ENCODE assay signal across 17 cellular contexts in the genomic region with DNA sequence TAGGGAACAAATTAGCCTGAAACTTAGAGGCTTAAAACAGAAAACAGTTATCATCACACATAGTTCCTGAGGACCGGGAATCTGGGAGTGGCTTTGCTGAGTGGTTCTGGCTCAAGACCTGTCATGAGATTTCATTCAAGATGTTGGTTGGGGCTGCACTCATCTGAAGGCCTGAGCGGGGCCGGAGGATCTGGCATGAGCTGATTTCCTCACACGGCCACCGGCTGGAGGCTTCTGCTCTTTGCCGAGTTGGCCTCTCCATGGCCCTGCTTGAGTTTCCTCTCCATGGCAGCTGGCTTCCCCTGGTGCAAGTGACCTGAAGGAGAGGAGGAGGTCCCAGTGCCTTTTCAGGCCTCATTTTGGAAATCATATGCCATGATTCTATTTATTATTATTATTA.
DNase-seq lines count a peak whose midpoint lies in the region; ATAC-seq and TF ChIP-seq lines count a peak whose summit lies in the region.
"Had no signal": no experiment of that assay in that cellular context is flagged by ENCODE, and none has a peak within 500 bp of the region (broad histone marks: within the 10 kb centered on the region; RNA-seq: fewer than 3 reads in every experiment).

No MANE protein-coding gene starts in this region.

- TF ChIP-seq POLR2A in esophagus muscularis mucosa (IDR thresholded peaks at IDR 0.05; ENCODE audit: low read depth), result no peak

- ATAC-seq in SK-N-SH treated with all-trans-retinoic acid at 6 μM for 48 hours (no peak), HG02973 (IDR thresholded peaks at IDR 0.05; ENCODE audit: unreplicated experiment) (no peak)
- ATAC-seq: CD8-positive, alpha-beta T cell had no signal

- H3K79me2 ChIP-seq in SK-N-SH (ENCODE audit: insufficient read depth), result no peaks in the 10 kb centered on the region

- H3K4me1 ChIP-seq in SK-N-SH (ENCODE audit: control insufficient read depth in 1 of 2, insufficient read depth in 2 of 2, low read depth in 1 of 2, low read length in 1 of 2), result peaks cover 0 to 2% of the 10 kb centered on the region in 2 experiments; a peak in 1 of 4 replicates
- no peaks in the 10 kb centered on the region for H3K4me1 ChIP-seq in esophagus muscularis mucosa

- no peak overlapping the region for H3K4me2 ChIP-seq in SK-N-SH

- no peak overlapping the region for H3K9ac ChIP-seq in SK-N-SH

- H3K27ac ChIP-seq in SK-N-SH (ENCODE audit: low read depth in 2 of 2, low read length in 1 of 2) (no peak overlapping the region), esophagus muscularis mucosa (replicated peaks in 1 of 4) (no peak overlapping the region)
- H3K27ac ChIP-seq: 22Rv1 had no signal

- no peaks in the 10 kb centered on the region for H3K36me3 Mint-ChIP-seq in progenitor cell of endocrine pancreas (ENCODE audit: insufficient read depth)
- H3K36me3 Mint-ChIP-seq: CD14-positive monocyte; CD8-positive, alpha-beta T cell had no signal

- H4K20me1 ChIP-seq in SK-N-SH (ENCODE audit: insufficient read depth), result no peaks in the 10 kb centered on the region

- POLR2A ChIA-PET in SK-N-SH (lab: Yijun Ruan, JAX), result no interaction called here

- no peak for TF ChIP-seq CTCF in SK-N-SH (IDR thresholded peaks at IDR 0.05)
- TF ChIP-seq CTCF in esophagus muscularis mucosa (IDR thresholded peaks at IDR 0.05), result no peak
- no peak for TF ChIP-seq CTCF in progenitor cell of endocrine pancreas (IDR thresholded peaks at IDR 0.05; ENCODE audit: unreplicated experiment)

- H3K36me3 ChIP-seq in SK-N-SH (replicated peaks in 1 of 2; ENCODE audit: control insufficient read depth in 1 of 2, insufficient read depth in 2 of 2, low read length in 1 of 2) (no peaks in the 10 kb centered on the region), esophagus muscularis mucosa (no peaks in the 10 kb centered on the region)

- no peaks in the 10 kb centered on the region for H3K9me2 ChIP-seq in SK-N-SH

- H3K27me3 ChIP-seq in SK-N-SH (ENCODE audit: insufficient read depth) (no peaks in the 10 kb centered on the region), esophagus muscularis mucosa (peaks cover 0 to 17% (median 0%) of the 10 kb centered on the region in 4 donors)

- no peaks in the 10 kb centered on the region for H3K9me3 Mint-ChIP-seq in progenitor cell of endocrine pancreas (ENCODE audit: low read depth)
- H3K9me3 Mint-ChIP-seq: CD8-positive, alpha-beta T cell; HFFc6 had no signal

- DNase-seq in SK-N-SH (peak; percentile 0), esophagus muscularis mucosa (ENCODE audit: extremely low spot score) (peak; percentile 70), progenitor cell of endocrine pancreas (ENCODE audit: low spot score, unreplicated experiment) (peak; percentile 8), NCI-H524 treated with DMSO at 0.1 percent for 48 hours (lab: John Stamatoyannopoulos, UW) (no peak)
- peak; percentile 24 for DNase-seq in activated effector memory CD4-positive, alpha-beta T cell treated with anti-CD3 and anti-CD28 coated beads, Interleukin-2, amount 50 U/mL, for 16 hours
- DNase-seq in activated effector memory CD4-positive, alpha-beta T cell treated with Interleukin-2 at 50 U/mL for 16 hours, result no peak
- DNase-seq: COR-L47, DMS153, DND-41, GDM1, HCEC 1CT, HFFc6 had no signal

- H3K4me3 ChIP-seq in SK-N-SH (ENCODE audit: low read depth in 2 of 2, low read length in 1 of 2) (no peak overlapping the region), esophagus muscularis mucosa (no peak overlapping the region)

- intact Hi-C loops in esophagus muscularis mucosa (cut with DNase I), result no loop called here

- H2AFZ ChIP-seq in SK-N-SH (ENCODE audit: low read depth), result no peak overlapping the region

- H3K9me3 ChIP-seq in SK-N-SH, result no peaks in the 10 kb centered on the region
- peaks cover 0 to 7% (median 0%) of the 10 kb centered on the region in 4 donors for H3K9me3 ChIP-seq in esophagus muscularis mucosa

- no peaks in the 10 kb centered on the region for H3F3A ChIP-seq in SK-N-SH (replicated peaks; ENCODE audit: insufficient read depth)

- TF ChIP-seq EP300 in SK-N-SH (IDR thresholded peaks at IDR 0.05; ENCODE audit: borderline replicate concordance in 1 of 2, low read depth in 1 of 2, low read length in 1 of 2) (no peak), esophagus muscularis mucosa (IDR thresholded peaks at IDR 0.05) (no peak)

- H3K27ac Mint-ChIP-seq in progenitor cell of endocrine pancreas, result no peak overlapping the region
- H3K27ac Mint-ChIP-seq: CD14-positive monocyte; CD8-positive, alpha-beta T cell; HFFc6 had no signal

- TF ChIP-seq RAD21 in SK-N-SH (IDR thresholded peaks at IDR 0.05; ENCODE audit: low read length), result no peak

- no peaks in the 10 kb centered on the region for H3K4me1 Mint-ChIP-seq in progenitor cell of endocrine pancreas (ENCODE audit: low read depth)
- H3K4me1 Mint-ChIP-seq: CD14-positive monocyte had no signal

- peaks cover 7% of the 10 kb centered on the region for H3K27me3 Mint-ChIP-seq in progenitor cell of endocrine pancreas

- 64% methylated on average over 6 of the region's 6 CpGs for WGBS in SK-N-SH (ENCODE audit: low lambda C conversion rate)
- WGBS in esophagus muscularis mucosa, result 96% methylated on average over 6 of the region's 6 CpGs

- no peak overlapping the region for H3K4me3 Mint-ChIP-seq in progenitor cell of endocrine pancreas (ENCODE audit: low read depth)
- H3K4me3 Mint-ChIP-seq: CD14-positive monocyte; CD8-positive, alpha-beta T cell; HFFc6 had no signal

- CTCF ChIA-PET in SK-N-SH (lab: Yijun Ruan, JAX), result no interaction called here

TF ChIP-seq in SK-N-SH, 30 proteins besides CTCF, POLR2A, EP300 and RAD21:
- TF ChIP-seq TEAD4 (IDR thresholded peaks at IDR 0.05; ENCODE audit: borderline replicate concordance, insufficient read depth), result no peak
- TF ChIP-seq MAX (IDR thresholded peaks at IDR 0.05; ENCODE audit: low read depth), result no peak
- TF ChIP-seq FOSL2 (IDR thresholded peaks at IDR 0.05; ENCODE audit: borderline replicate concordance, low read depth), result no peak
- TF ChIP-seq USF1 (IDR thresholded peaks at IDR 0.05; ENCODE audit: borderline replicate concordance, low read depth), result no peak
- no peak for TF ChIP-seq TCF12 (IDR thresholded peaks at IDR 0.05)
- TF ChIP-seq ZBTB33 (IDR thresholded peaks at IDR 0.05; ENCODE audit: borderline replicate concordance, low read depth), result no peak

TF ChIP-seq in SK-N-SH treated with all-trans-retinoic acid at 6 μM for 48 hours, 23 proteins besides CTCF, POLR2A, EP300 and RAD21 (continues in another document):
- TF ChIP-seq, protein P1, sequence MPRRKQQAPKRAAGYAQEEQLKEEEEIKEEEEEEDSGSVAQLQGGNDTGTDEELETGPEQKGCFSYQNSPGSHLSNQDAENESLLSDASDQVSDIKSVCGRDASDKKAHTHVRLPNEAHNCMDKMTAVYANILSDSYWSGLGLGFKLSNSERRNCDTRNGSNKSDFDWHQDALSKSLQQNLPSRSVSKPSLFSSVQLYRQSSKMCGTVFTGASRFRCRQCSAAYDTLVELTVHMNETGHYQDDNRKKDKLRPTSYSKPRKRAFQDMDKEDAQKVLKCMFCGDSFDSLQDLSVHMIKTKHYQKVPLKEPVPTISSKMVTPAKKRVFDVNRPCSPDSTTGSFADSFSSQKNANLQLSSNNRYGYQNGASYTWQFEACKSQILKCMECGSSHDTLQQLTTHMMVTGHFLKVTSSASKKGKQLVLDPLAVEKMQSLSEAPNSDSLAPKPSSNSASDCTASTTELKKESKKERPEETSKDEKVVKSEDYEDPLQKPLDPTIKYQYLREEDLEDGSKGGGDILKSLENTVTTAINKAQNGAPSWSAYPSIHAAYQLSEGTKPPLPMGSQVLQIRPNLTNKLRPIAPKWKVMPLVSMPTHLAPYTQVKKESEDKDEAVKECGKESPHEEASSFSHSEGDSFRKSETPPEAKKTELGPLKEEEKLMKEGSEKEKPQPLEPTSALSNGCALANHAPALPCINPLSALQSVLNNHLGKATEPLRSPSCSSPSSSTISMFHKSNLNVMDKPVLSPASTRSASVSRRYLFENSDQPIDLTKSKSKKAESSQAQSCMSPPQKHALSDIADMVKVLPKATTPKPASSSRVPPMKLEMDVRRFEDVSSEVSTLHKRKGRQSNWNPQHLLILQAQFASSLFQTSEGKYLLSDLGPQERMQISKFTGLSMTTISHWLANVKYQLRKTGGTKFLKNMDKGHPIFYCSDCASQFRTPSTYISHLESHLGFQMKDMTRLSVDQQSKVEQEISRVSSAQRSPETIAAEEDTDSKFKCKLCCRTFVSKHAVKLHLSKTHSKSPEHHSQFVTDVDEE (CRISPR knock-in tag; IDR thresholded peaks at IDR 0.05), result no peak
- TF ChIP-seq PATZ1 (CRISPR knock-in tag; IDR thresholded peaks at IDR 0.05; ENCODE audit: borderline replicate concordance) (no peak), SNAI2 (CRISPR knock-in tag; IDR thresholded peaks at IDR 0.05) (no peak)
- TF ChIP-seq, protein P2, sequence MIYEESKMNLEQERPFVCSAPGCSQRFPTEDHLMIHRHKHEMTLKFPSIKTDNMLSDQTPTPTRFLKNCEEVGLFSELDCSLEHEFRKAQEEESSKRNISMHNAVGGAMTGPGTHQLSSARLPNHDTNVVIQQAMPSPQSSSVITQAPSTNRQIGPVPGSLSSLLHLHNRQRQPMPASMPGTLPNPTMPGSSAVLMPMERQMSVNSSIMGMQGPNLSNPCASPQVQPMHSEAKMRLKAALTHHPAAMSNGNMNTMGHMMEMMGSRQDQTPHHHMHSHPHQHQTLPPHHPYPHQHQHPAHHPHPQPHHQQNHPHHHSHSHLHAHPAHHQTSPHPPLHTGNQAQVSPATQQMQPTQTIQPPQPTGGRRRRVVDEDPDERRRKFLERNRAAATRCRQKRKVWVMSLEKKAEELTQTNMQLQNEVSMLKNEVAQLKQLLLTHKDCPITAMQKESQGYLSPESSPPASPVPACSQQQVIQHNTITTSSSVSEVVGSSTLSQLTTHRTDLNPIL (CRISPR knock-in tag; IDR thresholded peaks at IDR 0.05; ENCODE audit: low read depth), result no peak

Comparison
In these comparisons a context has a peak if more than half of its experiments do, and no peak if none do; other contexts are left out.
1. DNase-seq: peak in SK-N-SH (single experiment), activated effector memory CD4-positive, alpha-beta T cell treated with anti-CD3 and anti-CD28 coated beads, Interleukin-2, amount 50 U/mL, for 16 hours (single experiment), esophagus muscularis mucosa (single experiment) and progenitor cell of endocrine pancreas (single experiment); none in activated effector memory CD4-positive, alpha-beta T cell treated with Interleukin-2 at 50 U/mL for 16 hours (single experiment) and NCI-H524 treated with DMSO at 0.1 percent for 48 hours (single experiment).